ENCODE assay signal across 33 cellular contexts in genomic region chr4:18540349-18540748, GRCh38.
"Had no signal": no experiment of that assay in that cellular context is flagged by ENCODE, and none has a peak within 500 bp of the region (broad histone marks: within the 10 kb centered on the region; RNA-seq: fewer than 3 reads in every experiment).

No MANE protein-coding gene starts in this region.

- H3K4me3 ChIP-seq: MG63 had no signal

- DNase-seq: Karpas-422, Kasumi-1, MG63, MM.1S, MV-4-11, NCI-H1048, NCI-H1092, NCI-H1092 treated with DMSO at 0.1 percent for 48 hours, NCI-H1105, NCI-H1105 treated with DMSO at 0.1 percent for 48 hours, NCI-H1417, NCI-H1417 treated with DMSO at 0.1 percent for 48 hours, NCI-H1436, NCI-H1436 treated with DMSO at 0.1 percent for 48 hours, NCI-H146, NCI-H1694, NCI-H1694 treated with DMSO at 0.1 percent for 48 hours, NCI-H187, NCI-H187 treated with DMSO at 0.1 percent for 48 hours, NCI-H1930, NCI-H2029, NCI-H2029 treated with DMSO at 0.1 percent for 48 hours, NCI-H2081, NCI-H2081 treated with DMSO at 0.1 percent for 48 hours, NCI-H2107, NCI-H2171, NCI-H2171 treated with DMSO at 0.1 percent for 48 hours, NCI-H226, NCI-H345, NCI-H446, NCI-H446 treated with DMSO at 0.1 percent for 48 hours, NCI-H510A, NCI-H510A treated with DMSO at 0.1 percent for 48 hours had no signal

- H3K36me3 ChIP-seq: MG63 had no signal

- H3K9me3 ChIP-seq: MG63 had no signal

- H3K27me3 ChIP-seq: MG63 had no signal
